1 cellular context compared by ENCODE assay signal in the genomic region with DNA sequence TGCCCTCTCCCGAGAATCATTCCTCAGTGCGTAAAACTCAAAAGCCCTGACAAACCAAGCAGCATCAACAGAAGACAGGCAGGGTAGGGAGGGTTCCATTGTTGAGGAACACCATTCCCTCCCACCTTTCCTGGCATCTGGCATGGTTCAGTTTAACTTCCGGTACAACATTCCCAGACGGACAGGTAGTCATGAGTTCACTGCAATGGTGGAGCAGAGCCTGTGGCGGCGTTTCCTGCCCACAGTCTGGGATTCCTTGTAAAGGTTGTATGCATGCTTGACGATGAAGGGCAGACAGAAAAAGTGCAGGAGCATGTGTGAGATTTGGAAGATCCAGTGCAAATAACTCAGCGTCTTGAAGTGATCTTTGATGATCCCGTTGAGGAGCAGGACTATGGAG.
TF ChIP-seq lines count a peak whose summit lies in the region.

No MANE protein-coding gene starts in this region.

TF ChIP-seq in K562, 482 proteins besides CTCF, POLR2A, EP300 and RAD21:
- TF ChIP-seq MTF1 (CRISPR knock-in tag; IDR thresholded peaks at IDR 0.05; ENCODE audit: borderline replicate concordance) (no peak), MLLT1 (IDR thresholded peaks at IDR 0.05) (0 out of 4 replicates have a peak, but pooled peaks of 1 of the 2 experiments have one; percentile 33), ETS2 (tag; IDR thresholded peaks at IDR 0.05; ENCODE audit: borderline replicate concordance, poor library complexity, severe bottlenecking) (no peak), ELK1 (CRISPR knock-in tag; IDR thresholded peaks at IDR 0.05) (no peak)
